ENCODE assay signal across 18 cellular contexts in the genomic region with DNA sequence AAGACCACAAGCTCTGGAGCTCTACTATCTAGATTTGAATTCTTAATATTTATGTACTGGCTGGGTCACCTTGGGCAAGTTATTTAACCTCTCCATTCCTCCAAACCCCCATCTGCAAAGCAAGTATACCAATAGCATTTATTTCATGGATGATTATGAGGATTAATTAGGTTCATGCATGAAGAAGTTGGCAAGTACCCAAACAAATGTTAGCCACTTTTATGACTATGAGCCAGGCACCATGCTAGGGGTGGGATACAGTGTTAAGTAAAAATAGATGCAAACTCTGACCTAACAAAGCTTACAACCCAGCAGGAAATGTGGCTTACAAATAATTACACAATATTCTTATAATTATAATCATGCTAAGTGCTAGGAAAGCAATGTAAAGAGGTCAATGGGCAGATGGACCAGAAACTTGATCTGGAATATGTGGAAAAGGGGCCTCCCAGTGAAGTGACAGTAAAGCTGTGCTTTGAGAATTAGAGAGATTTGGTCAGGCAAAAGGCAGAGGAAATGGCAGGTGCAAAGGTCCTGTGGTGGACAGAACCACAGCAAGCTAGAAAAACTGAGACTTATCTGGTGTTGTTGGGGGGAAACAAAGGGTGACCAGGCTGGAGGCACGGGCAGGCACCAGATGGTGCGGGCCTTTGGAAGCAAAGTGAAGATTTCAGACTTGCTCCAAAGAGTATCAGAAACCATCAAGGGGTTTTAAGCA.
DNase-seq lines count a peak whose midpoint lies in the region; ATAC-seq, FAIRE-seq and TF ChIP-seq lines count a peak whose summit lies in the region.
"Had no signal": no experiment of that assay in that cellular context is flagged by ENCODE, and none has a peak within 500 bp of the region (broad histone marks: within the 10 kb centered on the region; RNA-seq: fewer than 3 reads in every experiment).

No MANE protein-coding gene starts in this region.

- FAIRE-seq in H1 (lab: Jason Lieb, UNC) = no peak
- FAIRE-seq: GM12891, GM19239 had no signal

- no peaks in the 10 kb centered on the region for H3K79me1 ChIP-seq in H1 (ENCODE audit: low read depth, low read length)

- no peak overlapping the region for H3K9ac ChIP-seq in H1 (replicated peaks in 1 of 4; ENCODE audit: extremely low read depth in 1 of 4, low read depth in 3 of 4, low read length in 3 of 4)
- H3K9ac ChIP-seq: GM23248 had no signal

- H3K27me3 ChIP-seq in H1 (replicated peaks in 1 of 4; ENCODE audit: control insufficient read depth in 3 of 4, extremely low read depth in 1 of 4, insufficient read depth in 3 of 4, low read length in 3 of 4) = no peaks in the 10 kb centered on the region

- no peaks in the 10 kb centered on the region for H3K23me2 ChIP-seq in H1 (ENCODE audit: low read depth, low read length)

- no peak for TF ChIP-seq RAD21 in H1 (IDR thresholded peaks at IDR 0.05 in 1 of 2, conservative IDR thresholded peaks at IDR 0.05 in 1 of 2; ENCODE audit: low read depth in 2 of 2, low read length in 2 of 2)

- H4K20me1 ChIP-seq in H1 (replicated peaks in 1 of 2; ENCODE audit: control insufficient read depth in 1 of 2, insufficient read depth in 2 of 2, low read length in 2 of 2) = no peaks in the 10 kb centered on the region

- no peak overlapping the region for H2BK120ac ChIP-seq in H1 (replicated peaks; ENCODE audit: low read depth, low read length)

- peak; percentile 23 for DNase-seq in DMS 273 treated with DMSO at 0.1 percent for 48 hours (lab: John Stamatoyannopoulos, UW)
- peak; percentile 95 to 96 for DNase-seq in NCI-H524 (lab: John Stamatoyannopoulos, UW)
- no peak for DNase-seq in H1 (ENCODE audit: low read depth in 1 of 2, low spot score in 2 of 2)
- DNase-seq in NOMO-1 treated with dmso at 0.1 percent for 144 hours (lab: John Stamatoyannopoulos, UW; ENCODE audit: unreplicated experiment) = no peak
- DNase-seq: AML-193, GM23248, NCI-H187 treated with DMSO at 0.1 percent for 48 hours, NCI-H748 treated with DMSO at 0.1 percent for 48 hours, SHP77 treated with DMSO at 0.1 percent for 48 hours, T-cell had no signal

- no peak overlapping the region for H4K5ac ChIP-seq in H1 (ENCODE audit: insufficient read length, low read depth, low read length)

- no peak overlapping the region for H2BK12ac ChIP-seq in H1 (ENCODE audit: low read depth, low read length)

- H3K9me3 ChIP-seq in HEK293 (ENCODE audit: control insufficient read depth, insufficient read depth, low read depth, low read length) = no peaks in the 10 kb centered on the region
- H3K9me3 ChIP-seq in H1 (ENCODE audit: insufficient read depth in 2 of 2, low read depth in 1 of 2, low read length in 1 of 2) = no peaks in the 10 kb centered on the region

- no peak overlapping the region for H2BK15ac ChIP-seq in H1 (ENCODE audit: low read length)

- no peak overlapping the region for H2BK20ac ChIP-seq in H1 (ENCODE audit: low read length)

- WGBS in H1 (ENCODE audit: extremely low coverage in 1 of 2, insufficient coverage in 1 of 2, insufficient read length in 1 of 2, insufficient replicate concordance in 2 of 2, low coverage in 1 of 2, low lambda C conversion rate in 2 of 2, missing lambda C conversion rate in 1 of 2), 2 experiments = 96% methylated on average over 2 of the region's 2 CpGs; no CpG with 5 or more reads in 1 of the 2 experiments

- H3K27ac ChIP-seq in HEK293 (ENCODE audit: extremely low read depth, low read depth, low read length) (no peak overlapping the region), H1 (ENCODE audit: low read depth, low read length) (0 out of 2 replicates have a peak overlapping the region, but pooled peaks have one; percentile 11)
- H3K27ac ChIP-seq: C4-2B, GM23248 had no signal

- no peak overlapping the region for H2AFZ ChIP-seq in H1 (ENCODE audit: low read length)
- H2AFZ ChIP-seq: GM23248 had no signal

- TF ChIP-seq CTCF in HEK293 (tag by site-specific recombination; IDR thresholded peaks at IDR 0.05) (no peak), H1 (IDR thresholded peaks at IDR 0.05; ENCODE audit: control extremely low read depth in 1 of 3, insufficient read depth in 1 of 3, low read depth in 1 of 3, low read length in 3 of 3) (no peak)

- CTCF ChIA-PET in HEK293 (lab: Yijun Ruan, JAX) = no interaction called here
- CTCF ChIA-PET in H1 (lab: Charles Lee; ENCODE audit: partially characterized antibody) = interaction anchor here (1.0 to 2.1 kb wide), 4 partner anchors 8 to 641 kb away, joined by 3 to 6 read pairs (median 3); no protein-coding TSS in a partner anchor

- no peak for ATAC-seq in HG02885 (IDR thresholded peaks at IDR 0.05; ENCODE audit: poor library complexity, unreplicated experiment)
- no peak for ATAC-seq in GM21423 (IDR thresholded peaks at IDR 0.05; ENCODE audit: unreplicated experiment)
- ATAC-seq: HCT116, SK-N-SH treated with all-trans-retinoic acid at 6 μM for 48 hours, T-cell had no signal

- H3K4me1 ChIP-seq in HEK293 (ENCODE audit: control insufficient read depth, insufficient read depth, low read length) = no peaks in the 10 kb centered on the region
- H3K4me1 ChIP-seq in H1 (replicated peaks in 1 of 4; ENCODE audit: control insufficient read depth in 3 of 4, insufficient read depth in 4 of 4, low read length in 3 of 4) = peaks cover 2 to 9% (median 7%) of the 10 kb centered on the region in 4 experiments; a peak in 4 of 7 replicates

- no peak for TF ChIP-seq EP300 in H1 (IDR thresholded peaks at IDR 0.05; ENCODE audit: borderline replicate concordance in 1 of 2, low read depth in 2 of 2, low read length in 2 of 2)

- H3K36me3 ChIP-seq in HEK293 (ENCODE audit: control insufficient read depth in 2 of 2, insufficient read depth in 1 of 2, low read length in 2 of 2) = no peaks in the 10 kb centered on the region
- no peaks in the 10 kb centered on the region for H3K36me3 ChIP-seq in H1 (ENCODE audit: control insufficient read depth in 2 of 4, insufficient read depth in 4 of 4, low read length in 3 of 4)

- H3K14ac ChIP-seq in H1 (ENCODE audit: insufficient read length) = no peak overlapping the region

- H3K4ac ChIP-seq in H1 (replicated peaks; ENCODE audit: insufficient read length, low read depth, low read length) = no peak overlapping the region

- no peak overlapping the region; a peak in 1 of 4 replicates for H3K4me2 ChIP-seq in H1 (ENCODE audit: insufficient read depth in 1 of 2, low read depth in 2 of 2, low read length in 2 of 2)

- H3K4me3 ChIP-seq in HEK293 (ENCODE audit: low read depth, low read length) (no peak overlapping the region), H1 (ENCODE audit: extremely low read depth in 1 of 4, insufficient read depth in 2 of 4, low read depth in 3 of 4, low read length in 4 of 4) (no peak overlapping the region)
- H3K4me3 ChIP-seq: GM23248 had no signal

- H4K91ac ChIP-seq in H1 (replicated peaks; ENCODE audit: insufficient read length, low read length) = no peak overlapping the region

- POLR2A ChIA-PET in HEK293 (lab: Yijun Ruan, JAX) (no interaction called here), H1 (lab: Charles Lee; ENCODE audit: partially characterized antibody) (no interaction called here)

- H4K8ac ChIP-seq in H1 (ENCODE audit: extremely low read depth, insufficient read depth, low read length) = no peak overlapping the region

- no peak overlapping the region for H2BK5ac ChIP-seq in H1 (ENCODE audit: low read depth, low read length)

- H3K18ac ChIP-seq in H1 (ENCODE audit: extremely low read depth, low read length) = no peak overlapping the region

- no peak overlapping the region for H2AK5ac ChIP-seq in H1 (ENCODE audit: low read depth, low read length)

- no peak overlapping the region for H3K23ac ChIP-seq in H1 (ENCODE audit: insufficient read length)

- no peak overlapping the region for H3K56ac ChIP-seq in H1 (replicated peaks; ENCODE audit: insufficient read length, low read depth, low read length)

- no peaks in the 10 kb centered on the region for H3K79me2 ChIP-seq in H1 (ENCODE audit: control insufficient read depth in 1 of 2, insufficient read depth in 2 of 2, low read length in 2 of 2)

- no peak for TF ChIP-seq POLR2A in H1 (IDR thresholded peaks at IDR 0.05; ENCODE audit: control extremely low read depth in 1 of 2, low read depth in 2 of 2, low read length in 2 of 2)

TF ChIP-seq in HEK293, 187 proteins besides CTCF, POLR2A, EP300 and RAD21:
- TF ChIP-seq HOXC10 (CRISPR knock-in tag; IDR thresholded peaks at IDR 0.05) = no peak
- no peak for TF ChIP-seq SALL2 (tag by site-specific recombination; IDR thresholded peaks at IDR 0.05; ENCODE audit: borderline replicate concordance)
- TF ChIP-seq ZNF423 (tag by site-specific recombination; IDR thresholded peaks at IDR 0.05) = no peak
- no peak for TF ChIP-seq ZSCAN16 (tag by site-specific recombination; IDR thresholded peaks at IDR 0.05)
- no peak for TF ChIP-seq ZNF133 (tag by site-specific recombination; IDR thresholded peaks at IDR 0.05)
- TF ChIP-seq ZNF544 (tag by site-specific recombination; IDR thresholded peaks at IDR 0.05) = no peak
- peak; percentile 86 for TF ChIP-seq ZNF623 (tag by site-specific recombination; IDR thresholded peaks at IDR 0.05)
- TF ChIP-seq ZNF654 (tag by site-specific recombination; IDR thresholded peaks at IDR 0.05; ENCODE audit: low read depth) = no peak

TF ChIP-seq in H1, 55 proteins besides CTCF, POLR2A, EP300 and RAD21:
- TF ChIP-seq JUN (IDR thresholded peaks at IDR 0.05; ENCODE audit: low read depth, low read length) = no peak
- TF ChIP-seq RFX5 (IDR thresholded peaks at IDR 0.05; ENCODE audit: borderline replicate concordance, low read depth, low read length) = no peak
- no peak for TF ChIP-seq EGR1 (IDR thresholded peaks at IDR 0.05; ENCODE audit: borderline replicate concordance, low read depth, low read length)
- TF ChIP-seq KDM1A (IDR thresholded peaks at IDR 0.05; ENCODE audit: borderline replicate concordance, low read length) = peak; percentile 89
- no peak for TF ChIP-seq CREB1 (IDR thresholded peaks at IDR 0.05)
- no peak for TF ChIP-seq PHF8 (conservative IDR thresholded peaks at IDR 0.05; ENCODE audit: low read depth, low read length)

Comparison
In these comparisons a context has a peak if more than half of its experiments do, and no peak if none do; other contexts are left out.
1. DNase-seq: peak in DMS 273 treated with DMSO at 0.1 percent for 48 hours (single experiment) and NCI-H524 (2 of 2); none in H1 (0 of 2) and NOMO-1 treated with dmso at 0.1 percent for 144 hours (single experiment).